In the genomic region with DNA sequence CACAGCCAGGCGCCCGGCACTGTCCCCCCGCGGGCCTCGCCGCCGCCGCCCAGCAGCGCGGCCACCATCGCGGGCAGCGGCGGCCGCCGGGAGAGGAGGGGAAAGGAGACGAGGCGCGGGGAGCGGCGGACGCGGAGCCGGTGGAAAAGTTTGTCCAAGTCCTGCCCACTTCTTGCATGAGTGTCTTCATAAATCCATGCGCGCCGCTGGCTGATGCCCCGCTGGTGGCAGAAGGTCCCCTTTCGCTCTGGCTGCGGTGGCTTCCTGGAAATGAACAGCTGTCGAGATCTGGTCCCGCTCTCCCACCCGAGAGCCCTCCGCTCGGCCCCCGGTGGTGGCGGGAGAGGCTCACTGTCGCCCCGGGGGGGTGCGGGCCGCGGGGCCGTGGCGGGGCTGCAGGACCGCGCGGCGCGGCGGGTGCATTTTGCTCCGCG, we compare ENCODE assay signal across 1 cellular context.
TF ChIP-seq lines count a peak whose summit lies in the region.

No MANE protein-coding gene starts in this region.

TF ChIP-seq in HCT116, 20 proteins besides CTCF, POLR2A, EP300 and RAD21 (continued from another document):
- TF ChIP-seq, protein P1, sequence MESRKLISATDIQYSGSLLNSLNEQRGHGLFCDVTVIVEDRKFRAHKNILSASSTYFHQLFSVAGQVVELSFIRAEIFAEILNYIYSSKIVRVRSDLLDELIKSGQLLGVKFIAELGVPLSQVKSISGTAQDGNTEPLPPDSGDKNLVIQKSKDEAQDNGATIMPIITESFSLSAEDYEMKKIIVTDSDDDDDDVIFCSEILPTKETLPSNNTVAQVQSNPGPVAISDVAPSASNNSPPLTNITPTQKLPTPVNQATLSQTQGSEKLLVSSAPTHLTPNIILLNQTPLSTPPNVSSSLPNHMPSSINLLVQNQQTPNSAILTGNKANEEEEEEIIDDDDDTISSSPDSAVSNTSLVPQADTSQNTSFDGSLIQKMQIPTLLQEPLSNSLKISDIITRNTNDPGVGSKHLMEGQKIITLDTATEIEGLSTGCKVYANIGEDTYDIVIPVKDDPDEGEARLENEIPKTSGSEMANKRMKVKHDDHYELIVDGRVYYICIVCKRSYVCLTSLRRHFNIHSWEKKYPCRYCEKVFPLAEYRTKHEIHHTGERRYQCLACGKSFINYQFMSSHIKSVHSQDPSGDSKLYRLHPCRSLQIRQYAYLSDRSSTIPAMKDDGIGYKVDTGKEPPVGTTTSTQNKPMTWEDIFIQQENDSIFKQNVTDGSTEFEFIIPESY (IDR thresholded peaks at IDR 0.05; ENCODE audit: extremely low read depth, insufficient replicate concordance, low read length): no peak
- TF ChIP-seq EZH2phosphoT487 (IDR thresholded peaks at IDR 0.05; ENCODE audit: borderline replicate concordance) (no peak), POLR2AphosphoS5 (IDR thresholded peaks at IDR 0.05; ENCODE audit: low read depth, low read length) (no peak), CBX3 (IDR thresholded peaks at IDR 0.05; ENCODE audit: low read depth) (no peak), CEBPB (IDR thresholded peaks at IDR 0.05; ENCODE audit: low read depth) (no peak), SP1 (IDR thresholded peaks at IDR 0.05; ENCODE audit: low read depth) (no peak)
- TF ChIP-seq, protein P2, sequence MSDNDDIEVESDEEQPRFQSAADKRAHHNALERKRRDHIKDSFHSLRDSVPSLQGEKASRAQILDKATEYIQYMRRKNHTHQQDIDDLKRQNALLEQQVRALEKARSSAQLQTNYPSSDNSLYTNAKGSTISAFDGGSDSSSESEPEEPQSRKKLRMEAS (IDR thresholded peaks at IDR 0.05): no peak
